In the genomic region with DNA sequence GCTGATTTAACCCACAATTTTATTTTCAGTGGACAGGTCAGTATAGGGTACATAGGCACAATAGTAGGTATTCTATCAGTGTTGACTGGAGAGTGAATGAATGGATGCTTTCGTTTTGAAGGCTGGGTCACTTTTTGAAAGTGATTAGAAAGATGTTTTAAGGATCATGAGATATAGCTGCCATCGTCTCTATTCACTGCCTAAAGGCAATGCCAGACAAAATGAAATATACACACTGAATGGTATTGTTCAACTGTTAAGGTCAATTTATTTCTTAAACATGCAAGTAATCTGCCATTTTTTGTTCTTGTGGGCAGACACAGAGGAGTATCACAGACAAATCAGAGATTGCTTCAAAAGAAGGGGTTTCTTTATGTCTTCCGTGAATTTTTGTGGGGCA, we compare ENCODE assay signal across 35 cellular contexts.
"Had no signal": no experiment of that assay in that cellular context is flagged by ENCODE, and none has a peak within 500 bp of the region (broad histone marks: within the 10 kb centered on the region; RNA-seq: fewer than 3 reads in every experiment).

No MANE protein-coding gene starts in this region.

- DNase-seq: Karpas-422, Kasumi-1, MG63, MM.1S, MV-4-11, NCI-H1048, NCI-H1092, NCI-H1092 treated with DMSO at 0.1 percent for 48 hours, NCI-H1105, NCI-H1105 treated with DMSO at 0.1 percent for 48 hours, NCI-H1417, NCI-H1417 treated with DMSO at 0.1 percent for 48 hours, NCI-H1436, NCI-H1436 treated with DMSO at 0.1 percent for 48 hours, NCI-H146, NCI-H1694, NCI-H1694 treated with DMSO at 0.1 percent for 48 hours, NCI-H187, NCI-H187 treated with DMSO at 0.1 percent for 48 hours, NCI-H1930, NCI-H2029, NCI-H2029 treated with DMSO at 0.1 percent for 48 hours, NCI-H2081, NCI-H2081 treated with DMSO at 0.1 percent for 48 hours, NCI-H2107, NCI-H2171, NCI-H2171 treated with DMSO at 0.1 percent for 48 hours, NCI-H2227 treated with DMSO at 0.1 percent for 48 hours, NCI-H226, NCI-H345, NCI-H446, NCI-H446 treated with DMSO at 0.1 percent for 48 hours, NCI-H510A, NCI-H510A treated with DMSO at 0.1 percent for 48 hours, NCI-H524 had no signal

- H3K9me3 ChIP-seq: MG63 had no signal

- H3K27me3 ChIP-seq: MG63 had no signal

- H3K36me3 ChIP-seq: MG63 had no signal

- H3K4me3 ChIP-seq: MG63 had no signal
